Comparison of ENCODE assay signal across 20 cellular contexts in the genomic region with DNA sequence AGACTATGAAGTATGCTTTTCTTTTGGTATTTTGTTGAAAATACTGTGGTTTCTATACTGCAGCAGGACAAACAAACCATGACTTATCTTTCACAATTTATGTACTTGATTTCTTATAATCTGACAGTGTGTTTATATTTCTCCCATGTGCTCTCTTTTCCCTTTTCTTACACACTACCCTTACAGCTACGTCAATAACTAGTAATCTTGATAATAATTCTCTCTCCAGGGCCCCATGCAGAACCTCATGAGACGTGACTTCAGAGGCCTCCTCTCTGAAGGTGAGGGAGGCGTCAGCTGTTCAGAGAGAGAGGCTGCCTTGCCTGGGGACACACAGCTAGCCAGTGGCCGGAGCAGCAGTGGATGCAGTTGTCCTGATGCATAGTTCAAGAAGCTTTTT. TPM values are rescaled to one million over a fixed set of nuclear protein-coding genes. Genes with fewer than 3 reads are reported as not detected.
A peak's percentile ranks its signal among the peaks of the same experiment; 100 is the strongest.
DNase-seq lines count a peak whose midpoint lies in the region; ATAC-seq and TF ChIP-seq lines count a peak whose summit lies in the region.
"Had no signal": no experiment of that assay in that cellular context is flagged by ENCODE, and none has a peak within 500 bp of the region (broad histone marks: within the 10 kb centered on the region; RNA-seq: fewer than 3 reads in every experiment).

No MANE protein-coding gene starts in this region.

- no peak overlapping the region for H2AFZ ChIP-seq in mesenchymal stem cell (ENCODE audit: low read depth, low read length)
- H2AFZ ChIP-seq: GM23338 had no signal

- no peak overlapping the region for H3K9ac ChIP-seq in mesenchymal stem cell (ENCODE audit: low read length)
- H3K9ac ChIP-seq: BLaER1 treated with 17β-estradiol and CSF1 and Interleukin-3, amounts not matched to agents 10 nM and 100 nM had no signal

- intact Hi-C loops in heart right ventricle (cut with DNase I), result no loop called here

- no peak overlapping the region for H4K8ac ChIP-seq in mesenchymal stem cell (ENCODE audit: low read length)

- no peak overlapping the region for H3K18ac ChIP-seq in mesenchymal stem cell (ENCODE audit: low read depth in 1 of 2, low read length in 2 of 2)

- TF ChIP-seq CTCF in right atrium auricular region (IDR thresholded peaks at IDR 0.05) (no peak), heart right ventricle (IDR thresholded peaks at IDR 0.05) (no peak), GM10266 (IDR thresholded peaks at IDR 0.05; ENCODE audit: control insufficient read depth, insufficient read depth, low read depth, missing control alignments) (no peak)

- H3K27me3 ChIP-seq in right atrium auricular region (no peaks in the 10 kb centered on the region), heart right ventricle (no peaks in the 10 kb centered on the region), mesenchymal stem cell (ENCODE audit: control insufficient read depth in 1 of 2, insufficient read depth in 1 of 2, low read length in 2 of 2) (peaks cover 0 to 4% of the 10 kb centered on the region in 2 experiments)
- H3K27me3 ChIP-seq: BE2C; BLaER1 treated with 17β-estradiol and CSF1 and Interleukin-3, amounts not matched to agents 10 nM and 100 nM had no signal

- H3K4me1 ChIP-seq in right atrium auricular region (no peaks in the 10 kb centered on the region), heart right ventricle (peaks cover 0 to 7% (median 0%) of the 10 kb centered on the region in 9 donors), mesenchymal stem cell (ENCODE audit: control insufficient read depth, insufficient read depth, low read depth, low read length) (no peaks in the 10 kb centered on the region)

- DNase-seq in right atrium auricular region (ENCODE audit: low spot score) (peak; percentile 48), heart right ventricle (no peak), ecto neural progenitor cell (ENCODE audit: low spot score) (peak; percentile 9), mesenchymal stem cell (peak; percentile 7), AG08396 (ENCODE audit: low spot score) (no peak), mesenteric fat pad (ENCODE audit: low spot score) (no peak), GM10266 (ENCODE audit: extremely low spot score) (no peak)
- DNase-seq: AML-193; BE2C; CD4-positive, alpha-beta T cell; CD8-positive, alpha-beta memory T cell; DMS 273 treated with DMSO at 0.1 percent for 48 hours; DMS79; EL; GDM1; HCEC 1CT had no signal

- H3K79me1 ChIP-seq in mesenchymal stem cell (replicated peaks; ENCODE audit: low read length, poor library complexity, severe bottlenecking), result no peaks in the 10 kb centered on the region

- no peak overlapping the region for H2BK12ac ChIP-seq in mesenchymal stem cell (ENCODE audit: low read length in 2 of 2)

- H3K36me3 ChIP-seq in right atrium auricular region (no peaks in the 10 kb centered on the region), heart right ventricle (peaks cover 0 to 11% (median 0%) of the 10 kb centered on the region in 9 donors), mesenchymal stem cell (ENCODE audit: control insufficient read depth in 1 of 2, insufficient read depth in 2 of 2, low read depth in 1 of 2, low read length in 2 of 2) (peaks cover 0 to 9% of the 10 kb centered on the region in 2 experiments)
- H3K36me3 ChIP-seq: BE2C; BLaER1 treated with 17β-estradiol and CSF1 and Interleukin-3, amounts not matched to agents 10 nM and 100 nM had no signal

- no peak overlapping the region for H2BK15ac ChIP-seq in mesenchymal stem cell (ENCODE audit: low read depth, poor library complexity, severe bottlenecking)

- WGBS in heart right ventricle, 2 donors, result 85 to 91% methylated on average over 4 of the region's 4 CpGs
- 76% methylated on average over 4 of the region's 4 CpGs for WGBS in mesenchymal stem cell

- no peak overlapping the region for H3K4ac ChIP-seq in mesenchymal stem cell (ENCODE audit: low read depth in 1 of 2, low read length in 2 of 2)

- ATAC-seq in heart right ventricle (no peak), GM18870 (IDR thresholded peaks at IDR 0.05; ENCODE audit: unreplicated experiment) (no peak)
- ATAC-seq: GM23338 had no signal

- no peak overlapping the region for H3K4me2 ChIP-seq in mesenchymal stem cell (ENCODE audit: low read length, poor library complexity, severe bottlenecking)
- H3K4me2 ChIP-seq: BLaER1 treated with 17β-estradiol and CSF1 and Interleukin-3, amounts not matched to agents 10 nM and 100 nM; GM23338 had no signal

- H3K9me3 ChIP-seq in right atrium auricular region (no peaks in the 10 kb centered on the region), heart right ventricle (no peaks in the 10 kb centered on the region), mesenchymal stem cell (ENCODE audit: control insufficient read depth, low read length) (no peaks in the 10 kb centered on the region)
- H3K9me3 ChIP-seq: BE2C; BLaER1 treated with 17β-estradiol and CSF1 and Interleukin-3, amounts not matched to agents 10 nM and 100 nM had no signal

- H2BK5ac ChIP-seq in mesenchymal stem cell (ENCODE audit: low read depth, low read length, poor library complexity, severe bottlenecking), result no peak overlapping the region

- H4K91ac ChIP-seq in mesenchymal stem cell (ENCODE audit: low read length), result no peak overlapping the region

- no peak overlapping the region for H2BK120ac ChIP-seq in mesenchymal stem cell (ENCODE audit: low read depth, low read length)

- H3K4me3 ChIP-seq in right atrium auricular region (no peak overlapping the region), heart right ventricle (no peak overlapping the region), mesenchymal stem cell (ENCODE audit: insufficient read depth in 1 of 2, low read depth in 1 of 2, low read length in 2 of 2) (no peak overlapping the region)
- H3K4me3 ChIP-seq: BLaER1 treated with 17β-estradiol and CSF1 and Interleukin-3, amounts not matched to agents 10 nM and 100 nM; GM23338 had no signal

- H2AK5ac ChIP-seq in mesenchymal stem cell (ENCODE audit: low read length, severe bottlenecking), result no peak overlapping the region

- no peak overlapping the region for H3K27ac ChIP-seq in right atrium auricular region
- H3K27ac ChIP-seq in heart right ventricle, result no peak overlapping the region
- H3K27ac ChIP-seq in mesenchymal stem cell (ENCODE audit: low read length, poor library complexity, severe bottlenecking), result no peak overlapping the region
- H3K27ac ChIP-seq: 22Rv1; BLaER1 treated with 17β-estradiol and CSF1 and Interleukin-3, amounts not matched to agents 10 nM and 100 nM had no signal

- no peak overlapping the region for H3K14ac ChIP-seq in mesenchymal stem cell (ENCODE audit: low read length in 2 of 2)

- no peak overlapping the region for H3K23ac ChIP-seq in mesenchymal stem cell (ENCODE audit: low read length in 2 of 2)

RNA-seq across cellular contexts. Expression of gene KY, which starts 35.9 kb away (rescaled TPM):
- total RNA-seq in right atrium auricular region (under 1 TPM; 0.33 to 0.59 TPM), heart right ventricle (10 to 100 TPM in 5 of 10 donors, 1 to 10 TPM in 5; 3.8 to 24.3 (median 10.5) TPM), mesenteric fat pad (not detected)
- 1 to 10 TPM in 1 of 2 donors, under 1 TPM in 1; 0.46 to 3.4 TPM for polyA plus RNA-seq in heart right ventricle
- polyA plus RNA-seq in mesenchymal stem cell (2013, experiment 1 of 2), result not detected
- not detected for polyA plus RNA-seq in mesenchymal stem cell (2013, experiment 2 of 2)
- total RNA-seq: CD4-positive, alpha-beta T cell; CD8-positive, alpha-beta memory T cell; GM23338 had no signal
- polyA plus RNA-seq: GM23338 had no signal

Comparison
In these comparisons a context has a peak if more than half of its experiments do, and no peak if none do; other contexts are left out.
1. DNase-seq: peak in right atrium auricular region (single experiment), ecto neural progenitor cell (single experiment) and mesenchymal stem cell (single experiment); none in heart right ventricle (0 of 2), AG08396 (single experiment), mesenteric fat pad (single experiment) and GM10266 (single experiment).